In genomic region chr1:230270185-230270939, GRCh38 we compare ENCODE assay signal across 9 cellular contexts.
DNase-seq lines count a peak whose midpoint lies in the region; FAIRE-seq and TF ChIP-seq lines count a peak whose summit lies in the region.
"Had no signal": no experiment of that assay in that cellular context is flagged by ENCODE, and none has a peak within 500 bp of the region (broad histone marks: within the 10 kb centered on the region; RNA-seq: fewer than 3 reads in every experiment).

No MANE protein-coding gene starts in this region.

- H3K4me1 Mint-ChIP-seq in activated T-helper 2 cell treated with anti-CD3 and anti-CD28 coated beads, Interferon-gamma antibody, Interleukin-2, Interleukin-4, amounts not matched to agents 10 μg/mL and 5 μg/mL and 100 μg/mL, durations not matched to agents 14 hours and 24 hours and 36 hours (ENCODE audit: low read depth), result peaks cover 31% of the 10 kb centered on the region
- peaks cover 2% of the 10 kb centered on the region for H3K4me1 Mint-ChIP-seq in endodermal cell

- H3K27me3 ChIP-seq in osteoblast (ENCODE audit: insufficient read depth, low read length) (no peaks in the 10 kb centered on the region), MG63 (no peaks in the 10 kb centered on the region), endodermal cell (ENCODE audit: control insufficient read depth, insufficient read depth, low read length, poor library complexity, severe bottlenecking) (no peaks in the 10 kb centered on the region)
- H3K27me3 ChIP-seq in effector memory CD4-positive, alpha-beta T cell (replicated peaks; ENCODE audit: control insufficient read depth, insufficient read depth, low read length, poor library complexity, severe bottlenecking), result no peaks in the 10 kb centered on the region
- H3K27me3 ChIP-seq: neutrophil had no signal

- H3K4me1 ChIP-seq in osteoblast (ENCODE audit: insufficient read depth, low read length) (peaks cover 10% of the 10 kb centered on the region), endodermal cell (ENCODE audit: control insufficient read depth, insufficient read depth, low read length) (no peaks in the 10 kb centered on the region)
- H3K4me1 ChIP-seq in effector memory CD4-positive, alpha-beta T cell (ENCODE audit: control insufficient read depth, insufficient read depth, low read length, poor library complexity, severe bottlenecking), result peaks cover 7% of the 10 kb centered on the region

- no peaks in the 10 kb centered on the region for H3K27me3 Mint-ChIP-seq in activated T-helper 2 cell treated with anti-CD3 and anti-CD28 coated beads, Interferon-gamma antibody, Interleukin-2, Interleukin-4, amounts not matched to agents 10 μg/mL and 5 μg/mL and 100 μg/mL, durations not matched to agents 14 hours and 24 hours and 36 hours (ENCODE audit: low read depth)
- H3K27me3 Mint-ChIP-seq in endodermal cell (ENCODE audit: insufficient read depth), result no peaks in the 10 kb centered on the region

- no peak overlapping the region for H3K9ac ChIP-seq in endodermal cell (ENCODE audit: extremely low read depth, low read length, poor library complexity, severe bottlenecking)

- H3K9me3 ChIP-seq in osteoblast (ENCODE audit: low read depth, low read length) (no peaks in the 10 kb centered on the region), MG63 (no peaks in the 10 kb centered on the region), endodermal cell (ENCODE audit: control insufficient read depth, low read length) (no peaks in the 10 kb centered on the region)
- H3K9me3 ChIP-seq in effector memory CD4-positive, alpha-beta T cell (ENCODE audit: control insufficient read depth, low read length), result no peaks in the 10 kb centered on the region
- H3K9me3 ChIP-seq: neutrophil had no signal

- peaks cover 46% of the 10 kb centered on the region for H3K36me3 ChIP-seq in osteoblast (ENCODE audit: insufficient read depth, low read length)
- H3K36me3 ChIP-seq in effector memory CD4-positive, alpha-beta T cell (ENCODE audit: control insufficient read depth, insufficient read depth, low read length), result peaks cover 15% of the 10 kb centered on the region
- peaks cover 43% of the 10 kb centered on the region for H3K36me3 ChIP-seq in MG63
- peaks cover 14% of the 10 kb centered on the region for H3K36me3 ChIP-seq in endodermal cell (ENCODE audit: control insufficient read depth, insufficient read depth, low read length)

- H3K27ac ChIP-seq in osteoblast (ENCODE audit: low read depth, low read length), result peak overlapping the region; percentile 71
- no peak overlapping the region for H3K27ac ChIP-seq in effector memory CD4-positive, alpha-beta T cell (ENCODE audit: insufficient read depth, low read length, poor library complexity, severe bottlenecking)
- no peak overlapping the region for H3K27ac ChIP-seq in endodermal cell (ENCODE audit: low read depth, low read length)
- H3K27ac ChIP-seq: neutrophil had no signal

- FAIRE-seq in GM19239 (lab: Jason Lieb, UNC), result peak; percentile 97

- DNase-seq in AML-193 (lab: John Stamatoyannopoulos, UW) (peak; percentile 46 to 60), GM19239 (ENCODE audit: insufficient read length, low spot score) (peak; percentile 39), KG1 (lab: John Stamatoyannopoulos, UW) (peak; percentile 55), osteoblast (ENCODE audit: insufficient read length, low spot score, missing footprints) (peak; percentile 76), MG63 (no peak), endodermal cell (no peak)
- peak; percentile 19 for DNase-seq in activated T-helper 2 cell treated with anti-CD3 and anti-CD28 coated beads, Interferon-gamma antibody, Interleukin-2, Interleukin-4, amounts not matched to agents 10 μg/mL and 5 μg/mL and 100 μg/mL, durations not matched to agents 14 hours and 24 hours and 36 hours (ENCODE audit: low spot score)
- DNase-seq in effector memory CD4-positive, alpha-beta T cell, result no peak

- 92 to 97% methylated on average over 9 of the region's 9 CpGs for WGBS in endodermal cell (ENCODE audit: insufficient coverage in 1 of 2, insufficient read length in 1 of 2), 2 experiments

- no peak overlapping the region for H2AFZ ChIP-seq in osteoblast (ENCODE audit: low read length)

- no peak overlapping the region for H3K4me3 Mint-ChIP-seq in activated T-helper 2 cell treated with anti-CD3 and anti-CD28 coated beads, Interferon-gamma antibody, Interleukin-2, Interleukin-4, amounts not matched to agents 10 μg/mL and 5 μg/mL and 100 μg/mL, durations not matched to agents 14 hours and 24 hours and 36 hours (ENCODE audit: low read depth)
- H3K4me3 Mint-ChIP-seq in endodermal cell, result no peak overlapping the region

- no peak overlapping the region for H3K4me3 ChIP-seq in osteoblast (ENCODE audit: insufficient read depth, low read length)
- H3K4me3 ChIP-seq in effector memory CD4-positive, alpha-beta T cell (ENCODE audit: insufficient read depth, low read depth, low read length, poor library complexity, severe bottlenecking), result no peak overlapping the region
- no peak overlapping the region for H3K4me3 ChIP-seq in MG63
- H3K4me3 ChIP-seq in endodermal cell (ENCODE audit: low read length), result no peak overlapping the region

- TF ChIP-seq CTCF in osteoblast (IDR thresholded peaks at IDR 0.05; ENCODE audit: extremely low read depth, low read depth, low read length) (no peak), endodermal cell (conservative IDR thresholded peaks at IDR 0.05) (no peak)

- intact Hi-C loops in activated T-helper 2 cell treated with anti-CD3 and anti-CD28 coated beads, Interferon-gamma antibody, Interleukin-2, Interleukin-4, amounts not matched to agents 10 μg/mL and 5 μg/mL and 100 μg/mL, durations not matched to agents 14 hours and 24 hours and 36 hours (cut with micrococcal nuclease), result loop anchor here (1.0 to 10.0 kb wide), 5 partner anchors 30 to 146 kb away; no protein-coding TSS in a partner anchor

- peaks cover 19% of the 10 kb centered on the region for H3K36me3 Mint-ChIP-seq in activated T-helper 2 cell treated with anti-CD3 and anti-CD28 coated beads, Interferon-gamma antibody, Interleukin-2, Interleukin-4, amounts not matched to agents 10 μg/mL and 5 μg/mL and 100 μg/mL, durations not matched to agents 14 hours and 24 hours and 36 hours (ENCODE audit: low read depth)
- peaks cover 11% of the 10 kb centered on the region for H3K36me3 Mint-ChIP-seq in endodermal cell (ENCODE audit: low read depth)

- H3K27ac Mint-ChIP-seq in activated T-helper 2 cell treated with anti-CD3 and anti-CD28 coated beads, Interferon-gamma antibody, Interleukin-2, Interleukin-4, amounts not matched to agents 10 μg/mL and 5 μg/mL and 100 μg/mL, durations not matched to agents 14 hours and 24 hours and 36 hours, result peak overlapping the region; percentile 91
- H3K27ac Mint-ChIP-seq in endodermal cell, result no peak overlapping the region

- peaks cover 6% of the 10 kb centered on the region for H4K20me1 ChIP-seq in osteoblast (ENCODE audit: insufficient read depth, low read length)

- H3K79me2 ChIP-seq in osteoblast (ENCODE audit: insufficient read depth, low read length), result no peaks in the 10 kb centered on the region

- no peak overlapping the region for H3K4me2 ChIP-seq in osteoblast (ENCODE audit: insufficient read depth, low read length)

- no peaks in the 10 kb centered on the region for H3K9me3 Mint-ChIP-seq in activated T-helper 2 cell treated with anti-CD3 and anti-CD28 coated beads, Interferon-gamma antibody, Interleukin-2, Interleukin-4, amounts not matched to agents 10 μg/mL and 5 μg/mL and 100 μg/mL, durations not matched to agents 14 hours and 24 hours and 36 hours
- H3K9me3 Mint-ChIP-seq in endodermal cell, result no peaks in the 10 kb centered on the region

Comparison
In these comparisons a context has a peak if more than half of its experiments do, and no peak if none do; other contexts are left out.
1. DNase-seq: peak in AML-193 (2 of 2), GM19239 (single experiment), KG1 (single experiment), activated T-helper 2 cell treated with anti-CD3 and anti-CD28 coated beads, Interferon-gamma antibody, Interleukin-2, Interleukin-4, amounts not matched to agents 10 μg/mL and 5 μg/mL and 100 μg/mL, durations not matched to agents 14 hours and 24 hours and 36 hours (single experiment) and osteoblast (single experiment); none in effector memory CD4-positive, alpha-beta T cell (0 of 3), MG63 (single experiment) and endodermal cell (single experiment).